ENCODE assay signal across 2 cellular contexts in the genomic region with DNA sequence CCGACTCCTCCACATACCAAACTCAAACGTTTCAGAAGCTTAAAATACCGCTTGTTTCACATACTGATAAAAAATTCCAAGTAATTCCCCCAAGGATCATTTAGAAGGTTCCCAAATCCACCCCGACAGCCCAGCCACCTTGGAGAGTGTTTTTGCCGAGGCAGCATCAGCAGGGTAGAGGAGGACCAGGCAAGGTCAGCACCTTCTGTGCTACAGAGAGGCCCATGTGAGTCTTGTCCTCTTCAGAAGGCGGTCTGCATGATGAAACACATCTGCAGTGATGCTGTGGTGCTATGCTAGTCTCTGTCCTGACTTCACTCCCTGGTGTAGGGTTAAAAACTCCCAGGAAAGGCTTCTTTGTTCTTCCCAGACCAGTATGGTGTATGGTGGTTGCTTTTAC.
TF ChIP-seq lines count a peak whose summit lies in the region.

No MANE protein-coding gene starts in this region.

TF ChIP-seq in HCT116, 20 proteins besides CTCF, POLR2A, EP300 and RAD21 (continued from another document):
- TF ChIP-seq, protein P1, sequence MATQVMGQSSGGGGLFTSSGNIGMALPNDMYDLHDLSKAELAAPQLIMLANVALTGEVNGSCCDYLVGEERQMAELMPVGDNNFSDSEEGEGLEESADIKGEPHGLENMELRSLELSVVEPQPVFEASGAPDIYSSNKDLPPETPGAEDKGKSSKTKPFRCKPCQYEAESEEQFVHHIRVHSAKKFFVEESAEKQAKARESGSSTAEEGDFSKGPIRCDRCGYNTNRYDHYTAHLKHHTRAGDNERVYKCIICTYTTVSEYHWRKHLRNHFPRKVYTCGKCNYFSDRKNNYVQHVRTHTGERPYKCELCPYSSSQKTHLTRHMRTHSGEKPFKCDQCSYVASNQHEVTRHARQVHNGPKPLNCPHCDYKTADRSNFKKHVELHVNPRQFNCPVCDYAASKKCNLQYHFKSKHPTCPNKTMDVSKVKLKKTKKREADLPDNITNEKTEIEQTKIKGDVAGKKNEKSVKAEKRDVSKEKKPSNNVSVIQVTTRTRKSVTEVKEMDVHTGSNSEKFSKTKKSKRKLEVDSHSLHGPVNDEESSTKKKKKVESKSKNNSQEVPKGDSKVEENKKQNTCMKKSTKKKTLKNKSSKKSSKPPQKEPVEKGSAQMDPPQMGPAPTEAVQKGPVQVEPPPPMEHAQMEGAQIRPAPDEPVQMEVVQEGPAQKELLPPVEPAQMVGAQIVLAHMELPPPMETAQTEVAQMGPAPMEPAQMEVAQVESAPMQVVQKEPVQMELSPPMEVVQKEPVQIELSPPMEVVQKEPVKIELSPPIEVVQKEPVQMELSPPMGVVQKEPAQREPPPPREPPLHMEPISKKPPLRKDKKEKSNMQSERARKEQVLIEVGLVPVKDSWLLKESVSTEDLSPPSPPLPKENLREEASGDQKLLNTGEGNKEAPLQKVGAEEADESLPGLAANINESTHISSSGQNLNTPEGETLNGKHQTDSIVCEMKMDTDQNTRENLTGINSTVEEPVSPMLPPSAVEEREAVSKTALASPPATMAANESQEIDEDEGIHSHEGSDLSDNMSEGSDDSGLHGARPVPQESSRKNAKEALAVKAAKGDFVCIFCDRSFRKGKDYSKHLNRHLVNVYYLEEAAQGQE (IDR thresholded peaks at IDR 0.05; ENCODE audit: low read depth): no peak
- TF ChIP-seq ZNF274 (IDR thresholded peaks at IDR 0.05; ENCODE audit: low read depth, low read length) (no peak), EZH2phosphoT487 (IDR thresholded peaks at IDR 0.05; ENCODE audit: borderline replicate concordance) (no peak), SP1 (IDR thresholded peaks at IDR 0.05; ENCODE audit: low read depth) (no peak), POLR2AphosphoS5 (IDR thresholded peaks at IDR 0.05; ENCODE audit: low read depth, low read length) (no peak), CBX3 (IDR thresholded peaks at IDR 0.05; ENCODE audit: low read depth) (no peak), YY1 (IDR thresholded peaks at IDR 0.05; ENCODE audit: extremely low read depth, insufficient replicate concordance, low read depth, low read length) (no peak), SRF (IDR thresholded peaks at IDR 0.05; ENCODE audit: low read depth) (no peak), ZFX (IDR thresholded peaks at IDR 0.05) (no peak)
- TF ChIP-seq, protein P2, sequence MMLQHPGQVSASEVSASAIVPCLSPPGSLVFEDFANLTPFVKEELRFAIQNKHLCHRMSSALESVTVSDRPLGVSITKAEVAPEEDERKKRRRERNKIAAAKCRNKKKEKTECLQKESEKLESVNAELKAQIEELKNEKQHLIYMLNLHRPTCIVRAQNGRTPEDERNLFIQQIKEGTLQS (IDR thresholded peaks at IDR 0.05): no peak
- TF ChIP-seq, protein P3, sequence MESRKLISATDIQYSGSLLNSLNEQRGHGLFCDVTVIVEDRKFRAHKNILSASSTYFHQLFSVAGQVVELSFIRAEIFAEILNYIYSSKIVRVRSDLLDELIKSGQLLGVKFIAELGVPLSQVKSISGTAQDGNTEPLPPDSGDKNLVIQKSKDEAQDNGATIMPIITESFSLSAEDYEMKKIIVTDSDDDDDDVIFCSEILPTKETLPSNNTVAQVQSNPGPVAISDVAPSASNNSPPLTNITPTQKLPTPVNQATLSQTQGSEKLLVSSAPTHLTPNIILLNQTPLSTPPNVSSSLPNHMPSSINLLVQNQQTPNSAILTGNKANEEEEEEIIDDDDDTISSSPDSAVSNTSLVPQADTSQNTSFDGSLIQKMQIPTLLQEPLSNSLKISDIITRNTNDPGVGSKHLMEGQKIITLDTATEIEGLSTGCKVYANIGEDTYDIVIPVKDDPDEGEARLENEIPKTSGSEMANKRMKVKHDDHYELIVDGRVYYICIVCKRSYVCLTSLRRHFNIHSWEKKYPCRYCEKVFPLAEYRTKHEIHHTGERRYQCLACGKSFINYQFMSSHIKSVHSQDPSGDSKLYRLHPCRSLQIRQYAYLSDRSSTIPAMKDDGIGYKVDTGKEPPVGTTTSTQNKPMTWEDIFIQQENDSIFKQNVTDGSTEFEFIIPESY (IDR thresholded peaks at IDR 0.05; ENCODE audit: extremely low read depth, insufficient replicate concordance, low read length): no peak
- TF ChIP-seq, protein P4, sequence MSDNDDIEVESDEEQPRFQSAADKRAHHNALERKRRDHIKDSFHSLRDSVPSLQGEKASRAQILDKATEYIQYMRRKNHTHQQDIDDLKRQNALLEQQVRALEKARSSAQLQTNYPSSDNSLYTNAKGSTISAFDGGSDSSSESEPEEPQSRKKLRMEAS (IDR thresholded peaks at IDR 0.05): no peak
TF ChIP-seq in HCT116: peak in this region for 0.

TF ChIP-seq in SK-N-SH treated with all-trans-retinoic acid at 6 μM for 48 hours, 23 proteins besides CTCF, POLR2A, EP300 and RAD21 (continued from another document):
- TF ChIP-seq, protein P5, sequence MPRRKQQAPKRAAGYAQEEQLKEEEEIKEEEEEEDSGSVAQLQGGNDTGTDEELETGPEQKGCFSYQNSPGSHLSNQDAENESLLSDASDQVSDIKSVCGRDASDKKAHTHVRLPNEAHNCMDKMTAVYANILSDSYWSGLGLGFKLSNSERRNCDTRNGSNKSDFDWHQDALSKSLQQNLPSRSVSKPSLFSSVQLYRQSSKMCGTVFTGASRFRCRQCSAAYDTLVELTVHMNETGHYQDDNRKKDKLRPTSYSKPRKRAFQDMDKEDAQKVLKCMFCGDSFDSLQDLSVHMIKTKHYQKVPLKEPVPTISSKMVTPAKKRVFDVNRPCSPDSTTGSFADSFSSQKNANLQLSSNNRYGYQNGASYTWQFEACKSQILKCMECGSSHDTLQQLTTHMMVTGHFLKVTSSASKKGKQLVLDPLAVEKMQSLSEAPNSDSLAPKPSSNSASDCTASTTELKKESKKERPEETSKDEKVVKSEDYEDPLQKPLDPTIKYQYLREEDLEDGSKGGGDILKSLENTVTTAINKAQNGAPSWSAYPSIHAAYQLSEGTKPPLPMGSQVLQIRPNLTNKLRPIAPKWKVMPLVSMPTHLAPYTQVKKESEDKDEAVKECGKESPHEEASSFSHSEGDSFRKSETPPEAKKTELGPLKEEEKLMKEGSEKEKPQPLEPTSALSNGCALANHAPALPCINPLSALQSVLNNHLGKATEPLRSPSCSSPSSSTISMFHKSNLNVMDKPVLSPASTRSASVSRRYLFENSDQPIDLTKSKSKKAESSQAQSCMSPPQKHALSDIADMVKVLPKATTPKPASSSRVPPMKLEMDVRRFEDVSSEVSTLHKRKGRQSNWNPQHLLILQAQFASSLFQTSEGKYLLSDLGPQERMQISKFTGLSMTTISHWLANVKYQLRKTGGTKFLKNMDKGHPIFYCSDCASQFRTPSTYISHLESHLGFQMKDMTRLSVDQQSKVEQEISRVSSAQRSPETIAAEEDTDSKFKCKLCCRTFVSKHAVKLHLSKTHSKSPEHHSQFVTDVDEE (CRISPR knock-in tag; IDR thresholded peaks at IDR 0.05): no peak
- TF ChIP-seq GLIS3 (CRISPR knock-in tag; IDR thresholded peaks at IDR 0.05) (no peak), RARB (CRISPR knock-in tag; IDR thresholded peaks at IDR 0.05) (no peak), SNAI2 (CRISPR knock-in tag; IDR thresholded peaks at IDR 0.05) (no peak), BACH2 (CRISPR knock-in tag; IDR thresholded peaks at IDR 0.05; ENCODE audit: borderline replicate concordance) (no peak), OSR1 (CRISPR knock-in tag; IDR thresholded peaks at IDR 0.05) (no peak), PPARA (CRISPR knock-in tag; IDR thresholded peaks at IDR 0.05; ENCODE audit: borderline replicate concordance) (no peak), ZFP3 (CRISPR knock-in tag; IDR thresholded peaks at IDR 0.05) (no peak), ISL1 (CRISPR knock-in tag; IDR thresholded peaks at IDR 0.05) (no peak)
- TF ChIP-seq, protein P6, sequence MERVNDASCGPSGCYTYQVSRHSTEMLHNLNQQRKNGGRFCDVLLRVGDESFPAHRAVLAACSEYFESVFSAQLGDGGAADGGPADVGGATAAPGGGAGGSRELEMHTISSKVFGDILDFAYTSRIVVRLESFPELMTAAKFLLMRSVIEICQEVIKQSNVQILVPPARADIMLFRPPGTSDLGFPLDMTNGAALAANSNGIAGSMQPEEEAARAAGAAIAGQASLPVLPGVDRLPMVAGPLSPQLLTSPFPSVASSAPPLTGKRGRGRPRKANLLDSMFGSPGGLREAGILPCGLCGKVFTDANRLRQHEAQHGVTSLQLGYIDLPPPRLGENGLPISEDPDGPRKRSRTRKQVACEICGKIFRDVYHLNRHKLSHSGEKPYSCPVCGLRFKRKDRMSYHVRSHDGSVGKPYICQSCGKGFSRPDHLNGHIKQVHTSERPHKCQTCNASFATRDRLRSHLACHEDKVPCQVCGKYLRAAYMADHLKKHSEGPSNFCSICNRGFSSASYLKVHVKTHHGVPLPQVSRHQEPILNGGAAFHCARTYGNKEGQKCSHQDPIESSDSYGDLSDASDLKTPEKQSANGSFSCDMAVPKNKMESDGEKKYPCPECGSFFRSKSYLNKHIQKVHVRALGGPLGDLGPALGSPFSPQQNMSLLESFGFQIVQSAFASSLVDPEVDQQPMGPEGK (CRISPR knock-in tag; IDR thresholded peaks at IDR 0.05; ENCODE audit: borderline replicate concordance): no peak
- TF ChIP-seq, protein P7, sequence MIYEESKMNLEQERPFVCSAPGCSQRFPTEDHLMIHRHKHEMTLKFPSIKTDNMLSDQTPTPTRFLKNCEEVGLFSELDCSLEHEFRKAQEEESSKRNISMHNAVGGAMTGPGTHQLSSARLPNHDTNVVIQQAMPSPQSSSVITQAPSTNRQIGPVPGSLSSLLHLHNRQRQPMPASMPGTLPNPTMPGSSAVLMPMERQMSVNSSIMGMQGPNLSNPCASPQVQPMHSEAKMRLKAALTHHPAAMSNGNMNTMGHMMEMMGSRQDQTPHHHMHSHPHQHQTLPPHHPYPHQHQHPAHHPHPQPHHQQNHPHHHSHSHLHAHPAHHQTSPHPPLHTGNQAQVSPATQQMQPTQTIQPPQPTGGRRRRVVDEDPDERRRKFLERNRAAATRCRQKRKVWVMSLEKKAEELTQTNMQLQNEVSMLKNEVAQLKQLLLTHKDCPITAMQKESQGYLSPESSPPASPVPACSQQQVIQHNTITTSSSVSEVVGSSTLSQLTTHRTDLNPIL (CRISPR knock-in tag; IDR thresholded peaks at IDR 0.05; ENCODE audit: low read depth): no peak
